Comparison of ENCODE assay signal across 9 cellular contexts in genomic region chr6:13428528-13429405, GRCh38. TPM values are rescaled to one million over a fixed set of nuclear protein-coding genes. Genes with fewer than 3 reads are reported as not detected.
DNase-seq lines count a peak whose midpoint lies in the region; ATAC-seq and TF ChIP-seq lines count a peak whose summit lies in the region.
"Had no signal": no experiment of that assay in that cellular context is flagged by ENCODE, and none has a peak within 500 bp of the region (broad histone marks: within the 10 kb centered on the region; RNA-seq: fewer than 3 reads in every experiment).

No MANE protein-coding gene starts in this region.

- peaks cover 2% of the 10 kb centered on the region for H3K79me1 ChIP-seq in mesendoderm (ENCODE audit: low read length)

- peak overlapping the region; percentile 59 for H3K23ac ChIP-seq in mesendoderm (ENCODE audit: low read length)

- H3K18ac ChIP-seq in mesendoderm (ENCODE audit: low read length) = peak overlapping the region; percentile 6

- H4K8ac ChIP-seq in mesendoderm (ENCODE audit: low read depth, low read length) = no peak overlapping the region

- intact Hi-C loops in ovary (cut with DNase I) = no loop called here

- no peak overlapping the region for H3K4me2 ChIP-seq in mesendoderm (ENCODE audit: low read length)

- H3K79me2 ChIP-seq in mesendoderm (ENCODE audit: control insufficient read depth, insufficient read depth, low read length) = no peaks in the 10 kb centered on the region

- H3K36me3 ChIP-seq in mesendoderm (ENCODE audit: control insufficient read depth, insufficient read depth, low read length) = no peaks in the 10 kb centered on the region
- H3K36me3 ChIP-seq in ovary = no peaks in the 10 kb centered on the region
- H3K36me3 ChIP-seq: SJSA1 had no signal

- peak overlapping the region; percentile 9 for H2BK120ac ChIP-seq in mesendoderm (ENCODE audit: low read depth, low read length)

- no peak overlapping the region for H2BK5ac ChIP-seq in mesendoderm (ENCODE audit: low read length)

- peak overlapping the region; percentile 10 for H2BK15ac ChIP-seq in mesendoderm (replicated peaks; ENCODE audit: low read depth)

- ATAC-seq in GM18511 (IDR thresholded peaks at IDR 0.05; ENCODE audit: unreplicated experiment) (peak; percentile 20), GM21619 (IDR thresholded peaks at IDR 0.05; ENCODE audit: unreplicated experiment) (peak; percentile 25)

- no peak for TF ChIP-seq EP300 in ovary (IDR thresholded peaks at IDR 0.05)

- no peak overlapping the region for H4K5ac ChIP-seq in mesendoderm (ENCODE audit: low read length)

- no CpG with 5 or more reads among the region's 14 CpGs for WGBS in mesendoderm (ENCODE audit: extremely low coverage, insufficient coverage, low lambda C conversion rate)
- 79 to 88% (median 85%) methylated on average over 14 of the region's 14 CpGs for WGBS in ovary, 3 donors

- peak overlapping the region; percentile 35 for H3K27ac ChIP-seq in mesendoderm (ENCODE audit: low read depth, low read length)
- H3K27ac ChIP-seq in ovary = no peak overlapping the region
- H3K27ac ChIP-seq: SJSA1 had no signal

- no peak overlapping the region for H3K4ac ChIP-seq in mesendoderm (ENCODE audit: low read depth, low read length)

- H3K27me3 ChIP-seq in mesendoderm (ENCODE audit: insufficient read depth, low read length, poor library complexity) (no peaks in the 10 kb centered on the region), ovary (no peaks in the 10 kb centered on the region)
- H3K27me3 ChIP-seq: SJSA1 had no signal

- H3K4me1 ChIP-seq in mesendoderm (ENCODE audit: control insufficient read depth, low read depth, low read length) (peaks cover 14% of the 10 kb centered on the region), ovary (ENCODE audit: insufficient read depth) (no peaks in the 10 kb centered on the region)
- H3K4me1 ChIP-seq: SJSA1 had no signal

- no peak for DNase-seq in Jurkat, Clone E6-1 (ENCODE audit: low read depth, low spot score)
- peak; percentile 52 for DNase-seq in mesendoderm
- no peak for DNase-seq in mesenteric fat pad (ENCODE audit: low spot score)
- DNase-seq in CD1c-positive myeloid dendritic cell (ENCODE audit: extremely low spot score) = no peak
- no peak for DNase-seq in NCI-H146 treated with DMSO at 0.1 percent for 48 hours (lab: John Stamatoyannopoulos, UW; ENCODE audit: unreplicated experiment)
- no peak for DNase-seq in ovary

- no peak for TF ChIP-seq POLR2A in ovary (IDR thresholded peaks at IDR 0.05)

- peak overlapping the region; percentile 25 for H3K4me3 ChIP-seq in Jurkat, Clone E6-1 (ENCODE audit: low read length)
- H3K4me3 ChIP-seq in mesendoderm (ENCODE audit: low read length) (no peak overlapping the region), ovary (no peak overlapping the region)
- H3K4me3 ChIP-seq: SJSA1 had no signal

- no peak for TF ChIP-seq CTCF in ovary (IDR thresholded peaks at IDR 0.05)

- H3K56ac ChIP-seq in mesendoderm (ENCODE audit: low read length) = peak overlapping the region; percentile 44

- no peak overlapping the region for H2AK5ac ChIP-seq in mesendoderm (ENCODE audit: low read length)

- peak overlapping the region; percentile 14 for H3K9ac ChIP-seq in mesendoderm (ENCODE audit: low read length)

- H3K9me3 ChIP-seq in ovary = no peaks in the 10 kb centered on the region
- H3K9me3 ChIP-seq: SJSA1 had no signal

RNA-seq across cellular contexts. Expression of gene GFOD1, which starts 58.6 kb away (rescaled TPM):
- polyA plus RNA-seq in Jurkat, Clone E6-1 (2012; ENCODE audit: insufficient read depth, insufficient read length) = 4.1 TPM
- 3.1 TPM for polyA plus RNA-seq in mesendoderm (2013, experiment 1 of 2)
- polyA plus RNA-seq in mesendoderm (2013, experiment 2 of 2) = 3.1 TPM
- total RNA-seq in mesenteric fat pad (25.9 TPM), ovary (1 to 10 TPM; 1.4 to 9.2 (median 3.7) TPM)
- 1 to 10 TPM; 2.1 to 5.2 TPM for polyA plus RNA-seq in ovary
